ENCODE assay signal across 11 cellular contexts in genomic region chr20:37530696-37531095, GRCh38. TPM values are rescaled to one million over a fixed set of nuclear protein-coding genes. Genes with fewer than 3 reads are reported as not detected.
"Had no signal": no experiment of that assay in that cellular context is flagged by ENCODE, and none has a peak within 500 bp of the region (broad histone marks: within the 10 kb centered on the region; RNA-seq: fewer than 3 reads in every experiment).

No MANE protein-coding gene starts in this region.

- FAIRE-seq: K562 had no signal

- H3K4me3 ChIP-seq: GM23248, HAP-1, K562 had no signal

- H3K27ac ChIP-seq: GM23248, HL-60 had no signal

- H3K27ac Mint-ChIP-seq: HFFc6 had no signal

- DNase-seq: GM23248, GOT3, H7, HFFc6, IMR-90 had no signal

- ATAC-seq: HCT116, K562 had no signal

- H3K4me3 Mint-ChIP-seq: HFFc6 had no signal

- H3K36me3 ChIP-seq: HAP-1 had no signal

- H3K9ac ChIP-seq: GM23248 had no signal

- H2AFZ ChIP-seq: GM23248 had no signal

- H3K9me3 Mint-ChIP-seq: HFFc6 had no signal

RNA-seq across cellular contexts. Expression of gene NNAT, which starts 9.6 kb away (rescaled TPM):
- total RNA-seq: GM23248, H4, HFFc6, HT1080 had no signal
- polyA plus RNA-seq: K562 had no signal
